In genomic region chr18:12485479-12486105, GRCh38 we compare ENCODE assay signal across 15 cellular contexts.
DNase-seq lines count a peak whose midpoint lies in the region; ATAC-seq and TF ChIP-seq lines count a peak whose summit lies in the region.
"Had no signal": no experiment of that assay in that cellular context is flagged by ENCODE, and none has a peak within 500 bp of the region (broad histone marks: within the 10 kb centered on the region; RNA-seq: fewer than 3 reads in every experiment).

No MANE protein-coding gene starts in this region.

- peaks cover 19% of the 10 kb centered on the region for H3K36me3 Mint-ChIP-seq in MCF 10A (ENCODE audit: insufficient read depth, unreplicated experiment)
- no peaks in the 10 kb centered on the region for H3K36me3 Mint-ChIP-seq in natural killer cell

- H3K27ac Mint-ChIP-seq in MCF 10A (ENCODE audit: low read depth, unreplicated experiment) (peak overlapping the region; percentile 74), natural killer cell (no peak overlapping the region)
- H3K27ac Mint-ChIP-seq: CD8-positive, alpha-beta memory T cell had no signal

- no peaks in the 10 kb centered on the region for H3K9me2 ChIP-seq in OCI-LY7 (ENCODE audit: insufficient read depth, low read length)

- H3K4me1 ChIP-seq in breast epithelium (no peaks in the 10 kb centered on the region), OCI-LY7 (ENCODE audit: insufficient read depth, low read length, poor library complexity, severe bottlenecking) (no peaks in the 10 kb centered on the region)
- H3K4me1 ChIP-seq: BLaER1 had no signal

- no peaks in the 10 kb centered on the region for H3K27me3 ChIP-seq in breast epithelium
- H3K27me3 ChIP-seq: BLaER1 had no signal

- H3K27ac ChIP-seq in breast epithelium (no peak overlapping the region), OCI-LY7 (ENCODE audit: low read depth, low read length, poor library complexity, severe bottlenecking) (no peak overlapping the region)
- H3K27ac ChIP-seq: BLaER1 had no signal

- H3K4me1 Mint-ChIP-seq in MCF 10A (ENCODE audit: insufficient read depth, unreplicated experiment): no peaks in the 10 kb centered on the region
- peaks cover 0 to 5% of the 10 kb centered on the region in 2 donors for H3K4me1 Mint-ChIP-seq in natural killer cell

- H2AFZ ChIP-seq in OCI-LY7 (ENCODE audit: low read length): 0 out of 2 replicates have a peak overlapping the region, but pooled peaks have one; percentile 4

- H3K79me2 ChIP-seq in OCI-LY7 (ENCODE audit: insufficient read depth, low read depth, low read length): no peaks in the 10 kb centered on the region

- H3K4me3 ChIP-seq in breast epithelium: no peak overlapping the region
- H3K4me3 ChIP-seq in OCI-LY7 (ENCODE audit: low read depth, low read length, poor library complexity, severe bottlenecking): no peak overlapping the region
- no peak overlapping the region for H3K4me3 ChIP-seq in epithelial cell of esophagus (ENCODE audit: low read length)
- H3K4me3 ChIP-seq: BLaER1 had no signal

- CTCF ChIA-PET in MCF 10A (lab: Yijun Ruan, JAX) (no interaction called here), OCI-LY7 (lab: Charles Lee; ENCODE audit: unreplicated experiment) (no interaction called here)

- ATAC-seq in GM21619 (IDR thresholded peaks at IDR 0.05; ENCODE audit: unreplicated experiment) (no peak), natural killer cell (no peak)

- DNase-seq in MCF 10A (ENCODE audit: unreplicated experiment) (peak; percentile 8), breast epithelium (ENCODE audit: low spot score in 2 of 2) (no peak), OCI-LY7 (ENCODE audit: low spot score) (no peak), epithelial cell of esophagus (ENCODE audit: low read depth) (peak; percentile 64), natural killer cell (no peak), NCI-H1436 treated with DMSO at 0.1 percent for 48 hours (lab: John Stamatoyannopoulos, UW) (no peak)
- DNase-seq: 8988T; AML-193; CD8-positive, alpha-beta memory T cell; DMS53; HCEC 1CT; IMR-90; KBM-7 had no signal

- H3K4me3 Mint-ChIP-seq in MCF 10A (ENCODE audit: unreplicated experiment) (no peak overlapping the region), natural killer cell (no peak overlapping the region)
- H3K4me3 Mint-ChIP-seq: CD8-positive, alpha-beta memory T cell had no signal

- H3K36me3 ChIP-seq in breast epithelium (no peaks in the 10 kb centered on the region), OCI-LY7 (ENCODE audit: insufficient read depth, low read length) (no peaks in the 10 kb centered on the region)
- H3K36me3 ChIP-seq: BLaER1 had no signal

- H4K20me1 ChIP-seq in OCI-LY7 (ENCODE audit: insufficient read depth, low read length): no peaks in the 10 kb centered on the region
- H4K20me1 ChIP-seq: BLaER1 had no signal

- BruUV-seq in MCF 10A (replicated peaks; lab: Mats Ljungman, UMichigan) (no TSS peak), OCI-LY7 (replicated peaks; lab: Mats Ljungman, UMichigan) (no TSS peak)

- H3K9me3 Mint-ChIP-seq in MCF 10A (ENCODE audit: unreplicated experiment): no peaks in the 10 kb centered on the region
- no peaks in the 10 kb centered on the region for H3K9me3 Mint-ChIP-seq in natural killer cell
- H3K9me3 Mint-ChIP-seq: CD8-positive, alpha-beta memory T cell had no signal

- H3K27me3 Mint-ChIP-seq in MCF 10A (ENCODE audit: insufficient read depth, unreplicated experiment) (no peaks in the 10 kb centered on the region), natural killer cell (ENCODE audit: low read depth in 2 of 2) (no peaks in the 10 kb centered on the region)

- H3K9me3 ChIP-seq in breast epithelium (no peaks in the 10 kb centered on the region), OCI-LY7 (ENCODE audit: low read length) (no peaks in the 10 kb centered on the region)
- H3K9me3 ChIP-seq: BLaER1 had no signal

- intact Hi-C loops in MCF 10A (cut with micrococcal nuclease) (no loop called here), breast epithelium (cut with DNase I; ENCODE audit: low total_unique reads) (no loop called here), OCI-LY7 (cut with micrococcal nuclease; ENCODE audit: unreplicated experiment) (no loop called here), natural killer cell (cut with micrococcal nuclease) (no loop called here)

- H3K4me2 ChIP-seq in OCI-LY7 (ENCODE audit: low read length): no peak overlapping the region
- H3K4me2 ChIP-seq: BLaER1 had no signal

- TF ChIP-seq CTCF in MCF 10A (IDR thresholded peaks at IDR 0.05; ENCODE audit: unreplicated experiment) (no peak), breast epithelium (IDR thresholded peaks at IDR 0.05) (no peak), OCI-LY7 (conservative IDR thresholded peaks at IDR 0.05; ENCODE audit: low read length) (no peak), epithelial cell of esophagus (IDR thresholded peaks at IDR 0.05; ENCODE audit: insufficient read depth, low read depth, low read length, missing control alignments) (no peak), natural killer cell (IDR thresholded peaks at IDR 0.05) (no peak)

- POLR2A ChIA-PET in MCF 10A (lab: Yijun Ruan, JAX) (interaction anchor here (0.9 to 1.2 kb wide), 2 partner anchors 15 kb away, joined by 3 read pairs; no protein-coding TSS in a partner anchor), OCI-LY7 (lab: Charles Lee) (interaction anchor here (0.7 kb wide), 3 partner anchors 158 to 539 kb away, joined by 3 to 4 read pairs (median 3); no protein-coding TSS in a partner anchor)

- TF ChIP-seq POLR2A in breast epithelium (IDR thresholded peaks at IDR 0.05): no peak

Comparison
In these comparisons a context has a peak if more than half of its experiments do, and no peak if none do; other contexts are left out.
1. DNase-seq: peak in MCF 10A (single experiment) and epithelial cell of esophagus (single experiment); none in breast epithelium (0 of 2), OCI-LY7 (single experiment), natural killer cell (single experiment) and NCI-H1436 treated with DMSO at 0.1 percent for 48 hours (single experiment).